ENCODE assay signal across 8 cellular contexts in genomic region chr19:36488118-36488815, GRCh38. TPM values are rescaled to one million over a fixed set of nuclear protein-coding genes. Genes with fewer than 3 reads are reported as not detected.
DNase-seq lines count a peak whose midpoint lies in the region; ATAC-seq, FAIRE-seq and TF ChIP-seq lines count a peak whose summit lies in the region.

No MANE protein-coding gene starts in this region.

- peak overlapping the region; percentile 96 for H3K27ac Mint-ChIP-seq in Calu3 (ENCODE audit: unreplicated experiment)

- peak overlapping the region; percentile 98 for H3K4me3 Mint-ChIP-seq in Calu3 (ENCODE audit: low read depth, unreplicated experiment)

- H3K4me3 ChIP-seq in PC-9 (peak overlapping the region; percentile 87), epithelial cell of esophagus (ENCODE audit: low read length) (peak overlapping the region; percentile 95), pancreas (peak overlapping the region; percentile 51 to 78 (median 66))

- peaks cover 6% of the 10 kb centered on the region; the same call in 1 of the 2 replicates for H3K9me3 ChIP-seq in PC-9 (ENCODE audit: insufficient read depth, low read depth)
- H3K9me3 ChIP-seq in pancreas: no peaks in the 10 kb centered on the region

- H3K36me3 Mint-ChIP-seq in Calu3 (ENCODE audit: insufficient read depth, unreplicated experiment): peaks cover 47% of the 10 kb centered on the region

- H4K20me1 ChIP-seq in PC-9 (ENCODE audit: insufficient read depth): no peaks in the 10 kb centered on the region

- WGBS in pancreas, 2 donors: 45 to 52% methylated on average over 8 of the region's 8 CpGs

- H3K9me2 ChIP-seq in PC-9 (ENCODE audit: insufficient read depth): no peaks in the 10 kb centered on the region

- H3K27ac ChIP-seq in PC-9: no peak overlapping the region
- peak overlapping the region in 3 of 4 donors; percentile 78 to 95 (median 90) for H3K27ac ChIP-seq in pancreas

- TF ChIP-seq CTCF in Calu3 (IDR thresholded peaks at IDR 0.05; ENCODE audit: unreplicated experiment): no peak
- no peak for TF ChIP-seq CTCF in PC-9 (conservative IDR thresholded peaks at IDR 0.05)
- no peak for TF ChIP-seq CTCF in epithelial cell of esophagus (IDR thresholded peaks at IDR 0.05; ENCODE audit: insufficient read depth, low read depth, low read length, missing control alignments)
- no peak for TF ChIP-seq CTCF in pancreas (IDR thresholded peaks at IDR 0.05)

- H3K4me2 ChIP-seq in PC-9: peak overlapping the region; percentile 85

- FAIRE-seq in pancreas (lab: Jason Lieb, UNC): no peak

- peaks cover 33% of the 10 kb centered on the region for H3K79me2 ChIP-seq in PC-9 (ENCODE audit: low read depth)

- ATAC-seq in pancreas: no peak
- ATAC-seq in GM19395 (IDR thresholded peaks at IDR 0.05; ENCODE audit: unreplicated experiment): no peak
- no peak for ATAC-seq in GM18868 (IDR thresholded peaks at IDR 0.05; ENCODE audit: unreplicated experiment)

- peaks cover 15% of the 10 kb centered on the region for H3K9me3 Mint-ChIP-seq in Calu3 (ENCODE audit: low read depth, unreplicated experiment)

- H3K27me3 ChIP-seq in PC-9 (ENCODE audit: insufficient read depth, low read depth) (no peaks in the 10 kb centered on the region), pancreas (no peaks in the 10 kb centered on the region)

- DNase-seq in Calu3 (no peak), PC-9 (no peak), epithelial cell of esophagus (ENCODE audit: low read depth) (no peak), pancreas (no peak), A172 (ENCODE audit: low spot score) (no peak), putamen (ENCODE audit: low spot score) (no peak)

- no peaks in the 10 kb centered on the region for H3K27me3 Mint-ChIP-seq in Calu3 (ENCODE audit: unreplicated experiment)

- H2AFZ ChIP-seq in PC-9: peak overlapping the region; percentile 98

- H3K4me1 ChIP-seq in PC-9 (replicated peaks; ENCODE audit: insufficient read depth) (peaks cover 6% of the 10 kb centered on the region; the same call in 1 of the 2 replicates), pancreas (peaks cover 0 to 7% (median 0%) of the 10 kb centered on the region in 3 donors)

- H3F3A ChIP-seq in PC-9 (ENCODE audit: insufficient read depth, low read depth): peaks cover 4% of the 10 kb centered on the region; the same call in 1 of the 2 replicates

- POLR2A ChIA-PET in PC-9 (lab: Charles Lee; ENCODE audit: unreplicated experiment): no interaction called here

- intact Hi-C loops in Calu3 (cut with micrococcal nuclease; ENCODE audit: unreplicated experiment): no loop called here
- intact Hi-C loops in PC-9 (cut with micrococcal nuclease; ENCODE audit: unreplicated experiment): loop anchor here (2.0 to 5.0 kb wide), 4 partner anchors 41 to 361 kb away; partner anchors contain the start of genes ZNF260, ZNF565 and ZNF790
- intact Hi-C loops in pancreas (cut with DNase I): no loop called here

- BruUV-seq in Calu3 (replicated peaks; lab: Mats Ljungman, UMichigan) (TSS peak; percentile 45), PC-9 (replicated peaks; lab: Mats Ljungman, UMichigan) (no TSS peak)

- H3K4me1 Mint-ChIP-seq in Calu3 (ENCODE audit: low read depth, unreplicated experiment): peaks cover 15% of the 10 kb centered on the region

- CTCF ChIA-PET in Calu3 (lab: Charles Lee): interaction anchor here (0.8 kb wide), 1 partner anchor 13 kb away, joined by 6 read pairs; no protein-coding TSS in a partner anchor
- CTCF ChIA-PET in PC-9 (lab: Charles Lee): no interaction called here

- H3K36me3 ChIP-seq in PC-9 (ENCODE audit: low read depth) (peaks cover 14% of the 10 kb centered on the region; the same call in 1 of the 2 replicates), pancreas (no peaks in the 10 kb centered on the region)

RNA-seq across cellular contexts. Expression of gene ZNF566, which starts 1.1 kb away (rescaled TPM):
- total RNA-seq in Calu3 (2022) (12.0 and 13.0 TPM in 2 replicates), PC-9 (2021) (6.0 and 7.9 TPM in 2 replicates), pancreas (1 to 10 TPM; 3.4 to 6.9 (median 4.8) TPM)
- polyA plus RNA-seq in pancreas: 1 to 10 TPM; 2.9 to 6.2 TPM
- total RNA-seq in A172 (2014; rRNA removed; shearing (Covaris generic)): 7.1 and 8.5 TPM in 2 replicates

RNA-seq across cellular contexts. Expression of gene ZNF260, which starts 39.8 kb away (rescaled TPM):
- total RNA-seq in Calu3 (2022) (14.1 and 17.8 TPM in 2 replicates), PC-9 (2021) (9.4 and 10.6 TPM in 2 replicates), pancreas (1 to 10 TPM; 2.3 to 9.0 (median 3.7) TPM)
- polyA plus RNA-seq in pancreas: 1 to 10 TPM; 1.4 to 2.6 TPM
- total RNA-seq in A172 (2014; rRNA removed; shearing (Covaris generic)): 18.6 and 22.5 TPM in 2 replicates
